16 cellular contexts compared by ENCODE assay signal in genomic region chr2:29703336-29703735, GRCh38.
"Had no signal": no experiment of that assay in that cellular context is flagged by ENCODE, and none has a peak within 500 bp of the region (broad histone marks: within the 10 kb centered on the region; RNA-seq: fewer than 3 reads in every experiment).

No MANE protein-coding gene starts in this region.

- H3K36me3 ChIP-seq: colonic mucosa, esophagus squamous epithelium, neutrophil, right atrium auricular region, sigmoid colon had no signal

- ATAC-seq: left lobe of liver; naive thymus-derived CD8-positive, alpha-beta T cell had no signal

- H3K4me3 ChIP-seq: colonic mucosa, esophagus squamous epithelium, right atrium auricular region, sigmoid colon had no signal

- H3K27me3 ChIP-seq: colonic mucosa, esophagus squamous epithelium, neutrophil, right atrium auricular region, sigmoid colon had no signal

- H3K9me3 ChIP-seq: colonic mucosa, esophagus squamous epithelium, neutrophil, right atrium auricular region, sigmoid colon had no signal

- DNase-seq: colonic mucosa; dermis blood vessel endothelial cell; esophagus squamous epithelium; foreskin fibroblast; kidney glomerular epithelial cell; mammary epithelial cell; naive thymus-derived CD8-positive, alpha-beta T cell; posterior cingulate gyrus; sigmoid colon; small intestine; stimulated activated CD4-positive, alpha-beta T cell treated with anti-CD3 and anti-CD28 coated beads, Interleukin-12 subunit alpha, Interleukin-12 subunit beta, amount 100 ng/mL, for 4 hours; stimulated activated naive CD4-positive, alpha-beta T cell treated with Interleukin-2 at 50 U/mL for 16 hours; trophoblast cell had no signal

- H3K27ac ChIP-seq: colonic mucosa, esophagus squamous epithelium, neutrophil, right atrium auricular region, sigmoid colon had no signal

- H3K4me1 ChIP-seq: colonic mucosa, esophagus squamous epithelium, right atrium auricular region had no signal
